Comparison of ENCODE assay signal across 22 cellular contexts in genomic region chr7:130107949-130108674, GRCh38. TPM values are rescaled to one million over a fixed set of nuclear protein-coding genes. Genes with fewer than 3 reads are reported as not detected.
DNase-seq lines count a peak whose midpoint lies in the region; ATAC-seq and TF ChIP-seq lines count a peak whose summit lies in the region.
"Had no signal": no experiment of that assay in that cellular context is flagged by ENCODE, and none has a peak within 500 bp of the region (broad histone marks: within the 10 kb centered on the region; RNA-seq: fewer than 3 reads in every experiment).

No MANE protein-coding gene starts in this region.

- H3K27me3 Mint-ChIP-seq in activated naive CD8-positive, alpha-beta T cell: no peaks in the 10 kb centered on the region
- no peaks in the 10 kb centered on the region for H3K27me3 Mint-ChIP-seq in activated naive CD8-positive, alpha-beta T cell treated with anti-CD3 and anti-CD28 coated beads, Interleukin-2, amount 50 U/mL, for 24 hours
- no peaks in the 10 kb centered on the region for H3K27me3 Mint-ChIP-seq in central memory CD8-positive, alpha-beta T cell
- no peaks in the 10 kb centered on the region for H3K27me3 Mint-ChIP-seq in stimulated activated naive B cell treated with anti-CD40 and anti-IgM and Interleukin-4, amounts not matched to agents 10 μg/mL and 1 μg/mL and 100 μg/mL, for 72 hours
- H3K27me3 Mint-ChIP-seq in neural progenitor cell (ENCODE audit: insufficient read depth, low read depth): peaks cover 5% of the 10 kb centered on the region
- H3K27me3 Mint-ChIP-seq: CD4-positive, alpha-beta memory T cell had no signal

- no peak for TF ChIP-seq CTCF in neural progenitor cell (IDR thresholded peaks at IDR 0.05)

- H3K4me3 Mint-ChIP-seq in activated naive CD8-positive, alpha-beta T cell: peak overlapping the region; percentile 17
- H3K4me3 Mint-ChIP-seq in activated naive CD8-positive, alpha-beta T cell treated with anti-CD3 and anti-CD28 coated beads, Interleukin-2, amount 50 U/mL, for 24 hours: no peak overlapping the region
- peak overlapping the region; percentile 34 for H3K4me3 Mint-ChIP-seq in central memory CD8-positive, alpha-beta T cell
- H3K4me3 Mint-ChIP-seq in stimulated activated naive B cell treated with anti-CD40 and anti-IgM and Interleukin-4, amounts not matched to agents 10 μg/mL and 1 μg/mL and 100 μg/mL, for 72 hours: no peak overlapping the region
- no peak overlapping the region for H3K4me3 Mint-ChIP-seq in neural progenitor cell
- H3K4me3 Mint-ChIP-seq: CD14-positive monocyte, GM23338, HFFc6 had no signal

- no peak for DNase-seq in activated naive CD8-positive, alpha-beta T cell treated with anti-CD3 and anti-CD28 coated beads, Interleukin-2, amount 50 U/mL, for 24 hours
- no peak for DNase-seq in central memory CD8-positive, alpha-beta T cell (ENCODE audit: low spot score in 2 of 2)
- no peak for DNase-seq in stimulated activated naive B cell treated with anti-CD40 and anti-IgM and Interleukin-4, amounts not matched to agents 10 μg/mL and 1 μg/mL and 100 μg/mL, for 72 hours
- no peak for DNase-seq in stimulated activated naive CD4-positive, alpha-beta T cell treated with Interleukin-2 at 50 U/mL for 16 hours (lab: John Stamatoyannopoulos, UW)
- no peak for DNase-seq in activated gamma-delta T cell treated with Interleukin-2 at 50 U/mL for 16 hours
- DNase-seq in neural progenitor cell (ENCODE audit: low spot score): no peak
- DNase-seq: CD4-positive, alpha-beta memory T cell; DMS153; DMS79; GF-D8; HCEC 1CT; HFFc6; IMR-90; KBM-7 had no signal

- no peaks in the 10 kb centered on the region for H3K9me3 Mint-ChIP-seq in activated naive CD8-positive, alpha-beta T cell (ENCODE audit: low read depth)
- no peaks in the 10 kb centered on the region for H3K9me3 Mint-ChIP-seq in activated naive CD8-positive, alpha-beta T cell treated with anti-CD3 and anti-CD28 coated beads, Interleukin-2, amount 50 U/mL, for 24 hours
- H3K9me3 Mint-ChIP-seq in central memory CD8-positive, alpha-beta T cell: no peaks in the 10 kb centered on the region
- peaks cover 4 to 6% of the 10 kb centered on the region in 2 donors for H3K9me3 Mint-ChIP-seq in stimulated activated naive B cell treated with anti-CD40 and anti-IgM and Interleukin-4, amounts not matched to agents 10 μg/mL and 1 μg/mL and 100 μg/mL, for 72 hours
- H3K9me3 Mint-ChIP-seq in neural progenitor cell: peaks cover 11% of the 10 kb centered on the region
- H3K9me3 Mint-ChIP-seq: HFFc6 had no signal

- H3K4me1 Mint-ChIP-seq in activated naive CD8-positive, alpha-beta T cell (ENCODE audit: low read depth): no peaks in the 10 kb centered on the region
- no peaks in the 10 kb centered on the region for H3K4me1 Mint-ChIP-seq in activated naive CD8-positive, alpha-beta T cell treated with anti-CD3 and anti-CD28 coated beads, Interleukin-2, amount 50 U/mL, for 24 hours
- no peaks in the 10 kb centered on the region for H3K4me1 Mint-ChIP-seq in central memory CD8-positive, alpha-beta T cell
- H3K4me1 Mint-ChIP-seq in stimulated activated naive B cell treated with anti-CD40 and anti-IgM and Interleukin-4, amounts not matched to agents 10 μg/mL and 1 μg/mL and 100 μg/mL, for 72 hours: peaks cover 13 to 16% of the 10 kb centered on the region in 2 donors
- H3K4me1 Mint-ChIP-seq in neural progenitor cell: no peaks in the 10 kb centered on the region
- H3K4me1 Mint-ChIP-seq: CD4-positive, alpha-beta memory T cell had no signal

- H3K36me3 Mint-ChIP-seq in activated naive CD8-positive, alpha-beta T cell: peaks cover 11% of the 10 kb centered on the region
- peaks cover 5% of the 10 kb centered on the region for H3K36me3 Mint-ChIP-seq in activated naive CD8-positive, alpha-beta T cell treated with anti-CD3 and anti-CD28 coated beads, Interleukin-2, amount 50 U/mL, for 24 hours (ENCODE audit: low read depth)
- peaks cover 2% of the 10 kb centered on the region for H3K36me3 Mint-ChIP-seq in central memory CD8-positive, alpha-beta T cell (ENCODE audit: insufficient read depth)
- H3K36me3 Mint-ChIP-seq in stimulated activated naive B cell treated with anti-CD40 and anti-IgM and Interleukin-4, amounts not matched to agents 10 μg/mL and 1 μg/mL and 100 μg/mL, for 72 hours: peaks cover 4 to 16% of the 10 kb centered on the region in 2 donors
- H3K36me3 Mint-ChIP-seq in neural progenitor cell: peaks cover 14% of the 10 kb centered on the region

- no peaks in the 10 kb centered on the region for H3K9me3 ChIP-seq in neural progenitor cell (ENCODE audit: low read depth)
- H3K9me3 ChIP-seq: A549 had no signal

- no peak overlapping the region for H3K9ac ChIP-seq in neural progenitor cell
- H3K9ac ChIP-seq: BLaER1 had no signal

- no peak overlapping the region for H2AFZ ChIP-seq in neural progenitor cell (replicated peaks)
- H2AFZ ChIP-seq: GM23338 had no signal

- no peaks in the 10 kb centered on the region for H4K20me1 ChIP-seq in neural progenitor cell (ENCODE audit: low read depth)

- H3K79me2 ChIP-seq in neural progenitor cell (ENCODE audit: low read depth): no peaks in the 10 kb centered on the region

- no peak overlapping the region for H3K4me3 ChIP-seq in neural progenitor cell
- H3K4me3 ChIP-seq: A549, BLaER1, GM12878, GM23338 had no signal

- no peak overlapping the region for H3K27ac Mint-ChIP-seq in activated naive CD8-positive, alpha-beta T cell
- H3K27ac Mint-ChIP-seq in activated naive CD8-positive, alpha-beta T cell treated with anti-CD3 and anti-CD28 coated beads, Interleukin-2, amount 50 U/mL, for 24 hours: no peak overlapping the region
- H3K27ac Mint-ChIP-seq in central memory CD8-positive, alpha-beta T cell (ENCODE audit: low read depth): no peak overlapping the region
- peak overlapping the region; percentile 51 for H3K27ac Mint-ChIP-seq in stimulated activated naive B cell treated with anti-CD40 and anti-IgM and Interleukin-4, amounts not matched to agents 10 μg/mL and 1 μg/mL and 100 μg/mL, for 72 hours
- no peak overlapping the region for H3K27ac Mint-ChIP-seq in neural progenitor cell
- H3K27ac Mint-ChIP-seq: CD4-positive, alpha-beta memory T cell; GM23338; HFFc6 had no signal

- no peak overlapping the region for H3K27ac ChIP-seq in neural progenitor cell
- H3K27ac ChIP-seq: 22Rv1, A549, BLaER1, HL-60 had no signal

- no peak for ATAC-seq in activated naive CD8-positive, alpha-beta T cell treated with anti-CD3 and anti-CD28 coated beads, Interleukin-2, amount 50 U/mL, for 24 hours
- ATAC-seq in central memory CD8-positive, alpha-beta T cell (replicated peaks; ENCODE audit: extremely low read depth, poor library complexity, severe bottlenecking): no peak
- ATAC-seq in stimulated activated naive B cell treated with anti-CD40 and anti-IgM and Interleukin-4, amounts not matched to agents 10 μg/mL and 1 μg/mL and 100 μg/mL, for 72 hours (replicated peaks): no peak
- ATAC-seq: A549, GM12878, GM23338 had no signal

- no peaks in the 10 kb centered on the region for H3F3A ChIP-seq in neural progenitor cell (ENCODE audit: low read depth)

- H3K4me1 ChIP-seq in neural progenitor cell: no peaks in the 10 kb centered on the region
- H3K4me1 ChIP-seq: A549, BLaER1 had no signal

- H3K27me3 ChIP-seq in neural progenitor cell: no peaks in the 10 kb centered on the region
- H3K27me3 ChIP-seq: BLaER1 had no signal

- H3K4me2 ChIP-seq in neural progenitor cell: no peak overlapping the region
- H3K4me2 ChIP-seq: A549, BLaER1, GM23338 had no signal

- H3K36me3 ChIP-seq in neural progenitor cell: no peaks in the 10 kb centered on the region

RNA-seq across cellular contexts. Expression of gene KLHDC10, which starts 37.8 kb away (rescaled TPM):
- 25.8 and 26.6 TPM in 2 replicates for total RNA-seq in neural progenitor cell (ENCODE audit: low replicate concordance)

RNA-seq across cellular contexts. Expression of gene ZC3HC1, which starts 56.9 kb away (rescaled TPM):
- 26.9 and 32.3 TPM in 2 replicates for total RNA-seq in neural progenitor cell (ENCODE audit: low replicate concordance)

Comparison
In these comparisons a context has a peak if more than half of its experiments do, and no peak if none do; other contexts are left out.
1. H3K4me3 Mint-ChIP-seq: peak in activated naive CD8-positive, alpha-beta T cell (single experiment) and central memory CD8-positive, alpha-beta T cell (single experiment); none in activated naive CD8-positive, alpha-beta T cell treated with anti-CD3 and anti-CD28 coated beads, Interleukin-2, amount 50 U/mL, for 24 hours (single experiment), stimulated activated naive B cell treated with anti-CD40 and anti-IgM and Interleukin-4, amounts not matched to agents 10 μg/mL and 1 μg/mL and 100 μg/mL, for 72 hours (0 of 2) and neural progenitor cell (single experiment).